ENCODE assay signal across 1 cellular context in genomic region chr2:32356735-32357544, GRCh38.
TF ChIP-seq lines count a peak whose summit lies in the region.

Gene BIRC6 (plus strand): TSS chr2:32357023. CDS start chr2:32357162, 139 bp downstream.

TF ChIP-seq in HEK293, 187 proteins besides CTCF, POLR2A, EP300 and RAD21 (continued from another document and continues in another):
- TF ChIP-seq ZIC2 (tag by site-specific recombination; IDR thresholded peaks at IDR 0.05) (peak; percentile 9; the same call in 1 of the 2 replicates), ZNF791 (tag by site-specific recombination; IDR thresholded peaks at IDR 0.05) (no peak), ZNF626 (tag by site-specific recombination; IDR thresholded peaks at IDR 0.05) (no peak), YY2 (tag by site-specific recombination; IDR thresholded peaks at IDR 0.05) (no peak), ZNF398 (tag by site-specific recombination; IDR thresholded peaks at IDR 0.05) (peak; percentile 86), ZNF701 (tag by site-specific recombination; IDR thresholded peaks at IDR 0.05) (no peak), ZNF138 (tag by site-specific recombination; IDR thresholded peaks at IDR 0.05; ENCODE audit: borderline replicate concordance) (no peak), SP7 (tag by site-specific recombination; IDR thresholded peaks at IDR 0.05) (peak; percentile 47), ZNF19 (tag by site-specific recombination; IDR thresholded peaks at IDR 0.05; ENCODE audit: low read depth) (no peak), ZNF433 (tag by site-specific recombination; IDR thresholded peaks at IDR 0.05; ENCODE audit: low read depth) (no peak), PATZ1 (tag by site-specific recombination; IDR thresholded peaks at IDR 0.05) (peak; percentile 84), HIC1 (tag by site-specific recombination; IDR thresholded peaks at IDR 0.05) (0 out of 2 replicates have a peak, but pooled peaks have one; percentile 20), ZFP3 (tag by site-specific recombination; IDR thresholded peaks at IDR 0.05; ENCODE audit: low read depth) (no peak), SETDB1 (IDR thresholded peaks at IDR 0.05; ENCODE audit: insufficient read length, low read length) (no peak), AEBP2 (tag by site-specific recombination; IDR thresholded peaks at IDR 0.05; ENCODE audit: borderline replicate concordance) (no peak), EGR2 (tag by site-specific recombination; IDR thresholded peaks at IDR 0.05; ENCODE audit: low read depth) (no peak), PRDM6 (tag by site-specific recombination; IDR thresholded peaks at IDR 0.05) (no peak), ZNF449 (tag by site-specific recombination; IDR thresholded peaks at IDR 0.05) (no peak), ZNF704 (tag by site-specific recombination; IDR thresholded peaks at IDR 0.05) (no peak), ZNF518A (tag by site-specific recombination; conservative IDR thresholded peaks at IDR 0.05; ENCODE audit: low read depth) (peak; percentile 52), GLIS2 (tag by site-specific recombination; IDR thresholded peaks at IDR 0.05) (peak; percentile 94), ZFHX2 (tag by site-specific recombination; conservative IDR thresholded peaks at IDR 0.05) (peak; percentile 29; the same call in 1 of the 2 replicates), ZNF776 (tag by site-specific recombination; IDR thresholded peaks at IDR 0.05; ENCODE audit: borderline replicate concordance) (no peak), ZNF677 (tag by site-specific recombination; IDR thresholded peaks at IDR 0.05) (no peak), ZNF169 (tag by site-specific recombination; IDR thresholded peaks at IDR 0.05) (no peak), ZNF596 (tag by site-specific recombination; IDR thresholded peaks at IDR 0.05) (no peak; the same call in 1 of the 2 replicates), ZNF274 (IDR thresholded peaks at IDR 0.05; ENCODE audit: low read length) (no peak), ZNF274 (tag by site-specific recombination; IDR thresholded peaks at IDR 0.05; ENCODE audit: borderline replicate concordance) (no peak), ZSCAN30 (tag by site-specific recombination; IDR thresholded peaks at IDR 0.05) (0 out of 2 replicates have a peak, but pooled peaks have one; percentile 57), ZNF248 (tag by site-specific recombination; IDR thresholded peaks at IDR 0.05) (no peak), SALL2 (tag by site-specific recombination; IDR thresholded peaks at IDR 0.05; ENCODE audit: borderline replicate concordance) (no peak), INSM2 (tag by site-specific recombination; IDR thresholded peaks at IDR 0.05) (no peak), BCL6B (tag by site-specific recombination; IDR thresholded peaks at IDR 0.05) (no peak), ZFP41 (tag by site-specific recombination; IDR thresholded peaks at IDR 0.05; ENCODE audit: borderline replicate concordance) (no peak), ZNF585B (tag by site-specific recombination; IDR thresholded peaks at IDR 0.05) (no peak), KLF9 (tag by site-specific recombination; IDR thresholded peaks at IDR 0.05; ENCODE audit: low read depth) (peak; percentile 52; the same call in 1 of the 2 replicates), ZNF580 (tag by site-specific recombination; IDR thresholded peaks at IDR 0.05) (no peak), MYNN (tag by site-specific recombination; IDR thresholded peaks at IDR 0.05; ENCODE audit: borderline replicate concordance) (no peak)
